ENCODE assay signal across 22 cellular contexts in genomic region chr2:152561251-152561650, GRCh38.
"Had no signal": no experiment of that assay in that cellular context is flagged by ENCODE, and none has a peak within 500 bp of the region (broad histone marks: within the 10 kb centered on the region; RNA-seq: fewer than 3 reads in every experiment).

No MANE protein-coding gene starts in this region.

- H3K36me3 ChIP-seq: ovary, prostate gland, suprapubic skin, tibial nerve, uterus had no signal

- H3K9me3 ChIP-seq: left ventricle myocardium inferior, ovary, prostate gland, spleen, suprapubic skin, tibial nerve, uterus had no signal

- DNase-seq: hypothalamus; immature natural killer cell; kidney; left ventricle myocardium inferior; mesendoderm; naive B cell; ovary; posterior cingulate gyrus; retina; right cardiac atrium; spleen; stimulated activated CD4-positive, alpha-beta T cell treated with anti-CD3 and anti-CD28 coated beads, Interleukin-4, amount 100 ng/mL, for 24 hours; stimulated activated naive CD4-positive, alpha-beta T cell; uterus had no signal

- H3K4me1 ChIP-seq: prostate gland, suprapubic skin, uterus had no signal

- ATAC-seq: natural killer cell treated with Interleukin-12 subunit alpha and Interleukin-12 subunit beta and Interleukin-15 and Interleukin-18, amount 100 ng/mL, for 72 hours; right cardiac atrium; sciatic nerve; stimulated activated effector memory CD8-positive, alpha-beta T cell treated with anti-CD3 and anti-CD28 coated beads, Interleukin-12 subunit alpha, Interleukin-12 subunit beta, amount 100 ng/mL, for 72 hours had no signal

- H3K4me3 ChIP-seq: left ventricle myocardium inferior, lung, ovary, prostate gland, skin epidermis, spleen, suprapubic skin, tibial nerve, uterus had no signal

- H3K27me3 ChIP-seq: ovary, spleen, suprapubic skin, tibial nerve, uterus had no signal

- H3K27ac ChIP-seq: left ventricle myocardium inferior, ovary, prostate gland, skin epidermis, spleen, suprapubic skin, uterus had no signal
